Comparison of ENCODE assay signal across 30 cellular contexts in genomic region chr11:108154591-108154990, GRCh38.
"Had no signal": no experiment of that assay in that cellular context is flagged by ENCODE, and none has a peak within 500 bp of the region (broad histone marks: within the 10 kb centered on the region; RNA-seq: fewer than 3 reads in every experiment).

No MANE protein-coding gene starts in this region.

- H3K27ac ChIP-seq: neutrophil, ovary, parathyroid adenoma, psoas muscle, right lobe of liver, sigmoid colon, stomach, thoracic aorta, thyroid gland, tibial nerve, upper lobe of left lung, vagina had no signal

- H3K27me3 ChIP-seq: neutrophil, ovary, right lobe of liver, sigmoid colon, stomach, thyroid gland, tibial nerve, upper lobe of left lung, vagina had no signal

- H3K4me1 ChIP-seq: parathyroid adenoma, psoas muscle, right lobe of liver, sigmoid colon, thyroid gland, tibial nerve, upper lobe of left lung, vagina had no signal

- H3K36me3 Mint-ChIP-seq: stimulated activated effector memory CD8-positive, alpha-beta T cell treated with anti-CD3 and anti-CD28 coated beads, Interleukin-12 subunit alpha, Interleukin-12 subunit beta, amount 100 ng/mL, for 72 hours had no signal

- H3K36me3 ChIP-seq: ovary had no signal

- H3K27me3 Mint-ChIP-seq: natural killer cell treated with Interleukin-12 subunit alpha and Interleukin-12 subunit beta and Interleukin-15 and Interleukin-18, amount 100 ng/mL, for 72 hours; progenitor cell of endocrine pancreas; stimulated activated naive B cell treated with anti-CD40 and anti-IgM and Interleukin-4, amounts not matched to agents 10 μg/mL and 1 μg/mL and 100 μg/mL, for 72 hours; stimulated activated naive CD8-positive, alpha-beta T cell treated with anti-CD3 and anti-CD28 coated beads, Interleukin-15, Interleukin-2, amounts not matched to agents 100 ng/mL and 50 ng/mL, for 24 hours had no signal

- H3K9me3 Mint-ChIP-seq: natural killer cell treated with Interleukin-12 subunit alpha and Interleukin-12 subunit beta and Interleukin-15 and Interleukin-18, amount 100 ng/mL, for 72 hours; nephron progenitor cell; neural crest cell; stimulated activated effector memory CD8-positive, alpha-beta T cell treated with anti-CD3 and anti-CD28 coated beads, Interleukin-12 subunit alpha, Interleukin-12 subunit beta, amount 100 ng/mL, for 72 hours; stimulated activated naive B cell treated with anti-CD40 and anti-IgM and Interleukin-4, amounts not matched to agents 10 μg/mL and 1 μg/mL and 100 μg/mL, for 72 hours; stimulated activated naive CD8-positive, alpha-beta T cell treated with anti-CD3 and anti-CD28 coated beads, Interleukin-15, Interleukin-2, amounts not matched to agents 100 ng/mL and 50 ng/mL, for 24 hours had no signal

- H3K4me3 Mint-ChIP-seq: natural killer cell treated with Interleukin-12 subunit alpha and Interleukin-12 subunit beta and Interleukin-15 and Interleukin-18, amount 100 ng/mL, for 72 hours; nephron progenitor cell; neural crest cell; stimulated activated effector memory CD8-positive, alpha-beta T cell treated with anti-CD3 and anti-CD28 coated beads, Interleukin-12 subunit alpha, Interleukin-12 subunit beta, amount 100 ng/mL, for 72 hours; stimulated activated naive B cell treated with anti-CD40 and anti-IgM and Interleukin-4, amounts not matched to agents 10 μg/mL and 1 μg/mL and 100 μg/mL, for 72 hours; stimulated activated naive CD8-positive, alpha-beta T cell treated with anti-CD3 and anti-CD28 coated beads, Interleukin-15, Interleukin-2, amounts not matched to agents 100 ng/mL and 50 ng/mL, for 24 hours had no signal

- H3K9ac ChIP-seq: parathyroid adenoma had no signal

- H3K4me3 ChIP-seq: ovary, psoas muscle, right lobe of liver, sigmoid colon, stomach, thoracic aorta, thyroid gland, tibial nerve, upper lobe of left lung, vagina had no signal

- H3K9me3 ChIP-seq: neutrophil, ovary, psoas muscle, sigmoid colon, stomach, thoracic aorta, thyroid gland, tibial nerve, upper lobe of left lung, vagina had no signal

- FAIRE-seq: small intestine, urothelium cell line had no signal

- H2AFZ ChIP-seq: parathyroid adenoma had no signal

- H3K79me2 ChIP-seq: parathyroid adenoma had no signal

- H3K4me1 Mint-ChIP-seq: nephron progenitor cell; neural crest cell; stimulated activated effector memory CD8-positive, alpha-beta T cell treated with anti-CD3 and anti-CD28 coated beads, Interleukin-12 subunit alpha, Interleukin-12 subunit beta, amount 100 ng/mL, for 72 hours; stimulated activated naive B cell treated with anti-CD40 and anti-IgM and Interleukin-4, amounts not matched to agents 10 μg/mL and 1 μg/mL and 100 μg/mL, for 72 hours had no signal

- DNase-seq: nephron progenitor cell; nucleus accumbens; ovary; posterior cingulate gyrus; psoas muscle; right cardiac atrium; right lobe of liver; sigmoid colon; small intestine; stimulated activated CD4-positive, alpha-beta T cell treated with anti-CD3 and anti-CD28 coated beads, Interleukin-15, amount 100 ng/mL, for 24 hours; stimulated activated CD4-positive, alpha-beta T cell treated with anti-CD3 and anti-CD28 coated beads, Interleukin-2, amount 100 ng/mL, for 24 hours; stimulated activated CD4-positive, alpha-beta T cell treated with anti-CD3 and anti-CD28 coated beads, Interleukin-2, amount 100 ng/mL, for 48 hours; stimulated activated CD4-positive, alpha-beta T cell treated with anti-CD3 and anti-CD28 coated beads, Interleukin-4, amount 100 ng/mL, for 24 hours; stimulated activated naive B cell treated with anti-CD40 and anti-IgM and Interleukin-4, amounts not matched to agents 10 μg/mL and 1 μg/mL and 100 μg/mL, for 72 hours; stimulated activated naive CD4-positive, alpha-beta T cell treated with Interleukin-2 at 50 U/mL for 16 hours; stomach; thyroid gland; trophoblast cell; upper lobe of left lung had no signal

- ATAC-seq: natural killer cell treated with Interleukin-12 subunit alpha and Interleukin-12 subunit beta and Interleukin-15 and Interleukin-18, amount 100 ng/mL, for 72 hours; psoas muscle; right cardiac atrium; right lobe of liver; stimulated activated effector memory CD8-positive, alpha-beta T cell treated with anti-CD3 and anti-CD28 coated beads, Interleukin-12 subunit alpha, Interleukin-12 subunit beta, amount 100 ng/mL, for 72 hours; stimulated activated naive B cell treated with anti-CD40 and anti-IgM and Interleukin-4, amounts not matched to agents 10 μg/mL and 1 μg/mL and 100 μg/mL, for 72 hours had no signal

- H3K27ac Mint-ChIP-seq: nephron progenitor cell; stimulated activated naive B cell treated with anti-CD40 and anti-IgM and Interleukin-4, amounts not matched to agents 10 μg/mL and 1 μg/mL and 100 μg/mL, for 72 hours had no signal
